ENCODE assay signal across 1 cellular context in the genomic region with DNA sequence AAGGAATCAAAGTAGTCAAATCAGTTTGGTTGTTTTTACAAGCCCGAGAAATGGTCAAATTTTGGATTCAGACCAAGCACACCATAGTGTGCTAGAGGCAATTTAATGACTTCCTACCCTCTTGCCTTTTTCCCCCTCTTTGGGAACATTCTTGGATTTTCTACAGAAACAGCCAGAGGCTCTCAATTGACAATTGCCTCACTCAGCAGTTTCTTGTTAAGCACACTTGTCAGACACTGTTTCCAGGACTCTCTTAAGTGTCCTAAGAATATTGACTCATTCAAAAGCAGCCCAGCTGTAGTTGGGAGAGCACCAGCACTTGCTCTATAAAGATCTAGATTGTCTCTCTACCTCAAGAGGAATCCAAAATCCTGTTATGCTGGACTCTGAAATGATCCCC.
TF ChIP-seq lines count a peak whose summit lies in the region.

No MANE protein-coding gene starts in this region.

TF ChIP-seq in endothelial cell of umbilical vein, 7 proteins besides CTCF, POLR2A, EP300 and RAD21:
- TF ChIP-seq MYC (IDR thresholded peaks at IDR 0.05; ENCODE audit: low read depth, low read length) (no peak), FOS (IDR thresholded peaks at IDR 0.05; ENCODE audit: borderline replicate concordance, insufficient read depth, low read length) (no peak), JUN (IDR thresholded peaks at IDR 0.05; ENCODE audit: borderline replicate concordance, insufficient read depth, insufficient read length, low read depth) (no peak), POLR2AphosphoS5 (IDR thresholded peaks at IDR 0.05; ENCODE audit: insufficient read depth, low read depth, low read length) (no peak), EZH2 (IDR thresholded peaks at IDR 0.05; ENCODE audit: borderline replicate concordance, low read depth, low read length, severe bottlenecking) (no peak), GATA2 (IDR thresholded peaks at IDR 0.05; ENCODE audit: insufficient read depth, insufficient read length, low read depth, low read length) (no peak)
